In genomic region chr12:127770123-127770522, GRCh38 we compare ENCODE assay signal across 2 cellular contexts.
TF ChIP-seq lines count a peak whose summit lies in the region.

No MANE protein-coding gene starts in this region.

TF ChIP-seq in SK-N-SH, 30 proteins besides CTCF, POLR2A, EP300 and RAD21 (continued from another document):
- TF ChIP-seq, protein P1, sequence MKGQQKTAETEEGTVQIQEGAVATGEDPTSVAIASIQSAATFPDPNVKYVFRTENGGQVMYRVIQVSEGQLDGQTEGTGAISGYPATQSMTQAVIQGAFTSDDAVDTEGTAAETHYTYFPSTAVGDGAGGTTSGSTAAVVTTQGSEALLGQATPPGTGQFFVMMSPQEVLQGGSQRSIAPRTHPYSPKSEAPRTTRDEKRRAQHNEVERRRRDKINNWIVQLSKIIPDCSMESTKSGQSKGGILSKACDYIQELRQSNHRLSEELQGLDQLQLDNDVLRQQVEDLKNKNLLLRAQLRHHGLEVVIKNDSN (IDR thresholded peaks at IDR 0.05; ENCODE audit: borderline replicate concordance, low read depth): no peak
- TF ChIP-seq RXRA (IDR thresholded peaks at IDR 0.05; ENCODE audit: borderline replicate concordance, low read depth) (no peak), REST (IDR thresholded peaks at IDR 0.05; ENCODE audit: low read depth, low read length) (no peak), MXI1 (IDR thresholded peaks at IDR 0.05; ENCODE audit: low read depth, low read length) (no peak), PBX3 (IDR thresholded peaks at IDR 0.05) (no peak), TAF1 (IDR thresholded peaks at IDR 0.05; ENCODE audit: borderline replicate concordance, low read depth, low read length) (no peak), EZH2phosphoT487 (IDR thresholded peaks at IDR 0.05; ENCODE audit: borderline replicate concordance, low read depth) (no peak), GABPA (IDR thresholded peaks at IDR 0.05; ENCODE audit: low read depth) (no peak), ELF1 (IDR thresholded peaks at IDR 0.05) (no peak), MEF2A (IDR thresholded peaks at IDR 0.05; ENCODE audit: borderline replicate concordance, low read depth) (no peak), RCOR1 (IDR thresholded peaks at IDR 0.05; ENCODE audit: low read length) (no peak), TCF12 (IDR thresholded peaks at IDR 0.05) (no peak), NRF1 (IDR thresholded peaks at IDR 0.05; ENCODE audit: low read depth, low read length) (no peak)

TF ChIP-seq in SK-N-SH treated with all-trans-retinoic acid at 6 μM for 48 hours, 23 proteins besides CTCF, POLR2A, EP300 and RAD21 (continued from another document):
- TF ChIP-seq OSR1 (CRISPR knock-in tag; IDR thresholded peaks at IDR 0.05) (no peak), ZNF565 (CRISPR knock-in tag; conservative IDR thresholded peaks at IDR 0.05; ENCODE audit: low read depth) (no peak), ISL1 (CRISPR knock-in tag; IDR thresholded peaks at IDR 0.05) (no peak), TOX (CRISPR knock-in tag; IDR thresholded peaks at IDR 0.05; ENCODE audit: borderline replicate concordance) (no peak)
- TF ChIP-seq, protein P2, sequence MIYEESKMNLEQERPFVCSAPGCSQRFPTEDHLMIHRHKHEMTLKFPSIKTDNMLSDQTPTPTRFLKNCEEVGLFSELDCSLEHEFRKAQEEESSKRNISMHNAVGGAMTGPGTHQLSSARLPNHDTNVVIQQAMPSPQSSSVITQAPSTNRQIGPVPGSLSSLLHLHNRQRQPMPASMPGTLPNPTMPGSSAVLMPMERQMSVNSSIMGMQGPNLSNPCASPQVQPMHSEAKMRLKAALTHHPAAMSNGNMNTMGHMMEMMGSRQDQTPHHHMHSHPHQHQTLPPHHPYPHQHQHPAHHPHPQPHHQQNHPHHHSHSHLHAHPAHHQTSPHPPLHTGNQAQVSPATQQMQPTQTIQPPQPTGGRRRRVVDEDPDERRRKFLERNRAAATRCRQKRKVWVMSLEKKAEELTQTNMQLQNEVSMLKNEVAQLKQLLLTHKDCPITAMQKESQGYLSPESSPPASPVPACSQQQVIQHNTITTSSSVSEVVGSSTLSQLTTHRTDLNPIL (CRISPR knock-in tag; IDR thresholded peaks at IDR 0.05; ENCODE audit: low read depth): no peak
